9 cellular contexts compared by ENCODE assay signal in genomic region chr16:88702364-88703210, GRCh38. TPM values are rescaled to one million over a fixed set of nuclear protein-coding genes. Genes with fewer than 3 reads are reported as not detected.
DNase-seq lines count a peak whose midpoint lies in the region; ATAC-seq and TF ChIP-seq lines count a peak whose summit lies in the region.
"Had no signal": no experiment of that assay in that cellular context is flagged by ENCODE, and none has a peak within 500 bp of the region (broad histone marks: within the 10 kb centered on the region; RNA-seq: fewer than 3 reads in every experiment).

No MANE protein-coding gene starts in this region.

- H3K27me3 ChIP-seq in CD8-positive, alpha-beta T cell (ENCODE audit: insufficient read depth, low read length) = no peaks in the 10 kb centered on the region
- H3K27me3 ChIP-seq in ascending aorta (no peaks in the 10 kb centered on the region), tibial artery (no peaks in the 10 kb centered on the region)

- peaks cover 33% of the 10 kb centered on the region for H3K36me3 Mint-ChIP-seq in CD8-positive, alpha-beta T cell
- peaks cover 3% of the 10 kb centered on the region for H3K36me3 Mint-ChIP-seq in osteocyte (ENCODE audit: unreplicated experiment)
- H3K36me3 Mint-ChIP-seq in glutamatergic neuron (ENCODE audit: unreplicated experiment) = no peaks in the 10 kb centered on the region

- H3K4me1 ChIP-seq in CD8-positive, alpha-beta T cell (ENCODE audit: insufficient read depth, low read length) = peaks cover 61% of the 10 kb centered on the region
- H3K4me1 ChIP-seq in ascending aorta (peaks cover 9 to 23% of the 10 kb centered on the region in 2 donors), tibial artery (peaks cover 0 to 43% (median 31%) of the 10 kb centered on the region in 4 donors)

- POLR2A ChIA-PET in CD8-positive, alpha-beta T cell (lab: Charles Lee) = interaction anchor here (0.8 to 2.8 kb wide), 12 partner anchors 16 to 155 kb away, joined by 3 to 11 read pairs (median 6); partner anchors contain the start of genes GALNS, SNAI3 and TRAPPC2L

- no peak for TF ChIP-seq POLR2A in NB4 (IDR thresholded peaks at IDR 0.05; ENCODE audit: extremely low read depth, insufficient read length)

- peaks cover 18% of the 10 kb centered on the region for H3K36me3 ChIP-seq in CD8-positive, alpha-beta T cell (ENCODE audit: insufficient read depth, low read length)
- H3K36me3 ChIP-seq in ascending aorta (peaks cover 23 to 25% of the 10 kb centered on the region in 2 donors), tibial artery (peaks cover 13 to 56% (median 20%) of the 10 kb centered on the region in 3 donors)

- CTCF ChIA-PET in CD8-positive, alpha-beta T cell (lab: Charles Lee) = interaction anchor here (0.6 to 6.7 kb wide), 9 partner anchors 15 to 264 kb away, joined by 3 to 54 read pairs (median 5); partner anchors contain the start of genes GALNS, SNAI3 and TRAPPC2L

- peak overlapping the region; percentile 91 for H3K27ac ChIP-seq in CD8-positive, alpha-beta T cell (ENCODE audit: low read depth, low read length)
- H3K27ac ChIP-seq in ascending aorta (peak overlapping the region; percentile 18 to 41), tibial artery (no peak overlapping the region)

- no peak for TF ChIP-seq CTCF in CD8-positive, alpha-beta T cell (IDR thresholded peaks at IDR 0.05)
- no peak for TF ChIP-seq CTCF in NB4 (IDR thresholded peaks at IDR 0.05; ENCODE audit: low read depth, low read length)
- TF ChIP-seq CTCF in ascending aorta (IDR thresholded peaks at IDR 0.05) = no peak
- no peak for TF ChIP-seq CTCF in osteocyte (IDR thresholded peaks at IDR 0.05)
- TF ChIP-seq CTCF in glutamatergic neuron (IDR thresholded peaks at IDR 0.05; ENCODE audit: partially characterized antibody, unreplicated experiment) = no peak
- no peak for TF ChIP-seq CTCF in GM13977 (IDR thresholded peaks at IDR 0.05; ENCODE audit: extremely low read depth, insufficient read depth, missing control alignments)
- TF ChIP-seq CTCF in tibial artery (IDR thresholded peaks at IDR 0.05) = no peak

- DNase-seq in CD8-positive, alpha-beta T cell = peak in 3 of 7 experiments; percentile 24 to 64 (median 34)
- DNase-seq in NB4 (ENCODE audit: low read depth) (peak; percentile 87), ascending aorta (ENCODE audit: low spot score in 2 of 2) (no peak), osteocyte (ENCODE audit: extremely low spot score, unreplicated experiment) (no peak), glutamatergic neuron (no peak), GM13977 (ENCODE audit: low spot score) (no peak), tibial artery (no peak)
- DNase-seq: RPMI8226 had no signal

- H3K4me3 Mint-ChIP-seq in CD8-positive, alpha-beta T cell = peak overlapping the region; percentile 90
- H3K4me3 Mint-ChIP-seq in osteocyte (ENCODE audit: unreplicated experiment) (peak overlapping the region; percentile 35), glutamatergic neuron (ENCODE audit: unreplicated experiment) (no peak overlapping the region)

- H3K4me3 ChIP-seq in CD8-positive, alpha-beta T cell (ENCODE audit: low read depth, low read length) = peak overlapping the region; percentile 95
- peak overlapping the region; percentile 95 for H3K4me3 ChIP-seq in NB4 (ENCODE audit: low read depth, low read length)
- H3K4me3 ChIP-seq in ascending aorta = peak overlapping the region in 1 of 2 donors; percentile 6
- H3K4me3 ChIP-seq in tibial artery = peak overlapping the region in 1 of 2 donors; percentile 8

- peak overlapping the region; percentile 98 for H3K27ac Mint-ChIP-seq in CD8-positive, alpha-beta T cell
- H3K27ac Mint-ChIP-seq in osteocyte (ENCODE audit: unreplicated experiment) (no peak overlapping the region), glutamatergic neuron (ENCODE audit: unreplicated experiment) (no peak overlapping the region)

- no peaks in the 10 kb centered on the region for H3K9me3 ChIP-seq in CD8-positive, alpha-beta T cell (ENCODE audit: low read length)
- no peaks in the 10 kb centered on the region for H3K9me3 ChIP-seq in ascending aorta
- no peaks in the 10 kb centered on the region for H3K9me3 ChIP-seq in tibial artery

- H3K9me3 Mint-ChIP-seq in CD8-positive, alpha-beta T cell = no peaks in the 10 kb centered on the region
- H3K9me3 Mint-ChIP-seq in osteocyte (ENCODE audit: unreplicated experiment) = no peaks in the 10 kb centered on the region
- H3K9me3 Mint-ChIP-seq in glutamatergic neuron (ENCODE audit: unreplicated experiment) = peaks cover 4% of the 10 kb centered on the region

- H3K27me3 Mint-ChIP-seq in CD8-positive, alpha-beta T cell (ENCODE audit: low read depth) = no peaks in the 10 kb centered on the region
- H3K27me3 Mint-ChIP-seq in osteocyte (ENCODE audit: unreplicated experiment) = no peaks in the 10 kb centered on the region
- peaks cover 3% of the 10 kb centered on the region for H3K27me3 Mint-ChIP-seq in glutamatergic neuron (ENCODE audit: unreplicated experiment)

- no peak for ATAC-seq in CD8-positive, alpha-beta T cell
- ATAC-seq in HG03432 (IDR thresholded peaks at IDR 0.05; ENCODE audit: unreplicated experiment) = no peak

- in situ Hi-C loops in GM13977 (cut with MboI; ENCODE audit: low pct_unique_long_range_greater_than_20kb, low sequenced_read_pairs, unreplicated experiment) = no loop called here

- intact Hi-C loops in CD8-positive, alpha-beta T cell (cut with DNase I, micrococcal nuclease) = loop anchor here (2.0 to 10.0 kb wide), 8 partner anchors 35 to 1000 kb away; partner anchors contain the start of genes BANP (in 1 of the 2), KLHDC4 (in 1 of the 2), SPATA2L (in 1 of the 2) and ZFPM1 (in 1 of the 2)
- intact Hi-C loops in ascending aorta (cut with DNase I) (no loop called here), tibial artery (cut with DNase I; ENCODE audit: low total_unique reads) (no loop called here)

- peaks cover 63% of the 10 kb centered on the region for H3K4me1 Mint-ChIP-seq in CD8-positive, alpha-beta T cell (ENCODE audit: low read depth)
- peaks cover 32% of the 10 kb centered on the region for H3K4me1 Mint-ChIP-seq in osteocyte (ENCODE audit: unreplicated experiment)
- peaks cover 8% of the 10 kb centered on the region for H3K4me1 Mint-ChIP-seq in glutamatergic neuron (ENCODE audit: low read depth, unreplicated experiment)

RNA-seq across cellular contexts. Expression of gene RNF166, which starts 3.6 kb away (rescaled TPM):
- total RNA-seq in CD8-positive, alpha-beta T cell = 100 to 1,000 TPM; 371 to 406 TPM
- 44.3 TPM for total RNA-seq in ascending aorta
- total RNA-seq in osteocyte = 17.2 and 19.3 TPM in 2 replicates
- total RNA-seq in glutamatergic neuron (ENCODE audit: unreplicated experiment) = 26.5 TPM

RNA-seq across cellular contexts. Expression of gene CTU2, which starts 3.7 kb away (rescaled TPM):
- 10 to 100 TPM; 59.5 to 60.4 TPM for total RNA-seq in CD8-positive, alpha-beta T cell
- 4.2 TPM for total RNA-seq in ascending aorta
- total RNA-seq in osteocyte = 20.6 and 21.2 TPM in 2 replicates
- 32.4 TPM for total RNA-seq in glutamatergic neuron (ENCODE audit: unreplicated experiment)

RNA-seq across cellular contexts. Expression of gene SNAI3, which starts 16.3 kb away (rescaled TPM):
- 1 to 10 TPM; 3.1 to 3.4 TPM for total RNA-seq in CD8-positive, alpha-beta T cell
- not detected for total RNA-seq in ascending aorta
- total RNA-seq in osteocyte = not detected in 2 replicates
- total RNA-seq in glutamatergic neuron (ENCODE audit: unreplicated experiment) = not detected

RNA-seq across cellular contexts. Expression of gene MVD, which starts 39.7 kb away (rescaled TPM):
- total RNA-seq in CD8-positive, alpha-beta T cell = 100 to 1,000 TPM; 118 to 124 TPM
- 72.9 TPM for total RNA-seq in ascending aorta
- 28.8 and 32.8 TPM in 2 replicates for total RNA-seq in osteocyte
- total RNA-seq in glutamatergic neuron (ENCODE audit: unreplicated experiment) = 227 TPM

RNA-seq across cellular contexts. Expression of gene CYBA, which starts 51.7 kb away (rescaled TPM):
- 100 to 1,000 TPM; 312 to 320 TPM for total RNA-seq in CD8-positive, alpha-beta T cell
- total RNA-seq in ascending aorta (361 TPM), osteocyte (51.4 and 51.8 TPM in 2 replicates), glutamatergic neuron (ENCODE audit: unreplicated experiment) (28.7 TPM)

Comparison
In these comparisons a context has a peak if more than half of its experiments do, and no peak if none do; other contexts are left out.
1. H3K27ac ChIP-seq: peak in CD8-positive, alpha-beta T cell (single experiment) and ascending aorta (2 of 2); none in tibial artery (0 of 2).
2. intact Hi-C loops: an anchor here in CD8-positive, alpha-beta T cell (2.0 to 10.0 kb wide); none called in ascending aorta and tibial artery.